Comparison of ENCODE assay signal across 9 cellular contexts in genomic region chr2:69565431-69565839, GRCh38.
A peak's percentile ranks its signal among the peaks of the same experiment; 100 is the strongest.
DNase-seq lines count a peak whose midpoint lies in the region; ATAC-seq lines count a peak whose summit lies in the region.
"Had no signal": no experiment of that assay in that cellular context is flagged by ENCODE, and none has a peak within 500 bp of the region (broad histone marks: within the 10 kb centered on the region; RNA-seq: fewer than 3 reads in every experiment).

No MANE protein-coding gene starts in this region.

- no peaks in the 10 kb centered on the region for H3K27me3 ChIP-seq in adipocyte (replicated peaks; ENCODE audit: control insufficient read depth, insufficient read depth, low read length)

- H3K4me3 Mint-ChIP-seq in immature natural killer cell, result peak overlapping the region in 3 of 5 donors; percentile 11 to 57 (median 14)

- no peak for ATAC-seq in HG03159 (IDR thresholded peaks at IDR 0.05; ENCODE audit: unreplicated experiment)

- H3K36me3 ChIP-seq in adipocyte (ENCODE audit: control insufficient read depth, insufficient read depth, low read length, severe bottlenecking), result no peaks in the 10 kb centered on the region

- no peaks in the 10 kb centered on the region for H3K9me3 ChIP-seq in adipocyte (ENCODE audit: control insufficient read depth, low read length)

- no peaks in the 10 kb centered on the region for H3K36me3 Mint-ChIP-seq in immature natural killer cell

- DNase-seq in SKM-1 treated with dmso at 0.1 percent for 144 hours (lab: John Stamatoyannopoulos, UW; ENCODE audit: unreplicated experiment), result peak; percentile 55
- DNase-seq in SKM-1 (lab: John Stamatoyannopoulos, UW; ENCODE audit: unreplicated experiment), result no peak
- peak; percentile 42 for DNase-seq in HT1080 (ENCODE audit: low read depth)
- DNase-seq in T follicular helper cell (ENCODE audit: low read depth), result peak; percentile 54
- peak; percentile 46 for DNase-seq in adipocyte (ENCODE audit: low read depth)
- peak; percentile 47 to 57 (median 54) for DNase-seq in immature natural killer cell
- DNase-seq in stimulated activated CD4-positive, alpha-beta T cell treated with anti-CD3 and anti-CD28 coated beads, Interleukin-4, amount 100 ng/mL, for 1 hour, result peak; percentile 67

- no peaks in the 10 kb centered on the region for H3K9me3 Mint-ChIP-seq in immature natural killer cell

- H3K27me3 Mint-ChIP-seq in immature natural killer cell (ENCODE audit: low read depth in 3 of 3), result peaks cover 0 to 2% (median 0%) of the 10 kb centered on the region in 3 donors

- H3K9ac ChIP-seq in adipocyte (ENCODE audit: low read length), result no peak overlapping the region

- H3K4me1 ChIP-seq in adipocyte (ENCODE audit: control insufficient read depth, insufficient read depth, low read length), result peaks cover 23% of the 10 kb centered on the region

- H3K4me1 Mint-ChIP-seq in immature natural killer cell, result peaks cover 85 to 97% of the 10 kb centered on the region in 2 donors

- peak overlapping the region; percentile 67 to 85 (median 84) for H3K27ac Mint-ChIP-seq in immature natural killer cell

- no peak overlapping the region for H3K4me3 ChIP-seq in adipocyte (ENCODE audit: low read length)
- H3K4me3 ChIP-seq: skin epidermis had no signal
